In genomic region chr7:151226560-151226874, GRCh38 we compare ENCODE assay signal across 8 cellular contexts.
A peak's percentile ranks its signal among the peaks of the same experiment; 100 is the strongest.
DNase-seq lines count a peak whose midpoint lies in the region; ATAC-seq and TF ChIP-seq lines count a peak whose summit lies in the region.

No MANE protein-coding gene starts in this region.

- peaks cover 36% of the 10 kb centered on the region for H3K36me3 ChIP-seq in HUES6 (ENCODE audit: control insufficient read depth, insufficient read depth, low read length)

- peak overlapping the region; percentile 97 for H3K4me3 ChIP-seq in GM12864 (ENCODE audit: low read depth, low read length)
- peak overlapping the region; percentile 97 for H3K4me3 ChIP-seq in HUES6 (ENCODE audit: low read depth, low read length)
- peak overlapping the region; percentile 82 for H3K4me3 ChIP-seq in coronary artery

- DNase-seq in GM12864 (ENCODE audit: low read depth): no peak
- no peak for DNase-seq in coronary artery (ENCODE audit: low spot score)
- DNase-seq in nephron progenitor cell: no peak
- DNase-seq in AML-193 (lab: John Stamatoyannopoulos, UW): no peak
- no peak for DNase-seq in middle frontal gyrus (ENCODE audit: extremely low spot score, low spot score)
- DNase-seq in SKM-1 (lab: John Stamatoyannopoulos, UW; ENCODE audit: unreplicated experiment): no peak

- H3K4me1 ChIP-seq in HUES6 (ENCODE audit: control insufficient read depth, insufficient read depth, low read length): peaks cover 13% of the 10 kb centered on the region; the same call in 1 of the 2 replicates

- no peaks in the 10 kb centered on the region for H3K9me3 ChIP-seq in HUES6 (ENCODE audit: control insufficient read depth, insufficient read depth, low read depth, low read length)

- TF ChIP-seq CTCF in GM12864 (IDR thresholded peaks at IDR 0.05; ENCODE audit: low read depth, low read length, missing control alignments) (no peak), coronary artery (IDR thresholded peaks at IDR 0.05) (no peak), nephron progenitor cell (IDR thresholded peaks at IDR 0.05) (no peak)

- no peaks in the 10 kb centered on the region for H3K9me3 Mint-ChIP-seq in nephron progenitor cell

- H3K36me3 Mint-ChIP-seq in nephron progenitor cell (ENCODE audit: low read depth): peaks cover 29% of the 10 kb centered on the region

- H3K4me3 Mint-ChIP-seq in nephron progenitor cell: peak overlapping the region; percentile 95

- peak overlapping the region; percentile 78 for H3K9ac ChIP-seq in HUES6 (ENCODE audit: low read length)

- no peak for ATAC-seq in HG02884 (IDR thresholded peaks at IDR 0.05; ENCODE audit: unreplicated experiment)

- H3K4me1 Mint-ChIP-seq in nephron progenitor cell: peaks cover 44% of the 10 kb centered on the region

- no peak overlapping the region; the same call in 1 of the 2 replicates for H3K27ac ChIP-seq in HUES6 (ENCODE audit: low read depth, low read length)
- peak overlapping the region in 1 of 2 donors; percentile 85 for H3K27ac ChIP-seq in coronary artery

- peaks cover 1% of the 10 kb centered on the region for H3K27me3 Mint-ChIP-seq in nephron progenitor cell (ENCODE audit: low read depth, poor library complexity)

- H3K27me3 ChIP-seq in HUES6 (ENCODE audit: control insufficient read depth, insufficient read depth, low read length): no peaks in the 10 kb centered on the region

- H3K27ac Mint-ChIP-seq in nephron progenitor cell: peak overlapping the region; percentile 98
